ENCODE assay signal across 10 cellular contexts in the genomic region with DNA sequence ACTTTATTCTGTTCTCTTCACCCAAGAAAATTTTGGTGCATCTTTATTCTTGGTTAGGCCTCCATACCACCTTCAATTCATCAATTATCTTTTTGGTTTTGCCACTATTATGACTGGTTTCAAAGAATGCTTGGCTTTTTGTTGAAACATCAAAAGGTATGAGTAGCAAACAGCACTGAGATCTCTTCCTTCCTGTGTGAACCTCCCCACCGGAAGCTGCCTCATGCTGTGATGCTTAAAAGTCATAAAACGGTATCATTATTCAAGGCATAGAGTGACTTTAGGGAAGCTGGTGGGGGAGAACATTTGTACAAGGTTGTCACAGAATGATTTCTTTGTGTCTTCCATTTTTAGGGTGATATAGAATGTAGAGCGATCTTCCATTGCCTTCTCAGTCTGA.
A peak's percentile ranks its signal among the peaks of the same experiment; 100 is the strongest.
DNase-seq lines count a peak whose midpoint lies in the region; ATAC-seq and TF ChIP-seq lines count a peak whose summit lies in the region.
"Had no signal": no experiment of that assay in that cellular context is flagged by ENCODE, and none has a peak within 500 bp of the region (broad histone marks: within the 10 kb centered on the region; RNA-seq: fewer than 3 reads in every experiment).

No MANE protein-coding gene starts in this region.

- peaks cover 29% of the 10 kb centered on the region for H3K4me1 ChIP-seq in effector memory CD4-positive, alpha-beta T cell (ENCODE audit: control insufficient read depth, insufficient read depth, low read length, poor library complexity, severe bottlenecking)

- H3K27ac ChIP-seq in effector memory CD4-positive, alpha-beta T cell (ENCODE audit: insufficient read depth, low read length, poor library complexity, severe bottlenecking) = peak overlapping the region; percentile 49
- H3K27ac ChIP-seq in WERI-Rb-1 = no peak overlapping the region

- no peaks in the 10 kb centered on the region for H3K9me3 ChIP-seq in effector memory CD4-positive, alpha-beta T cell (ENCODE audit: control insufficient read depth, low read length)
- no peaks in the 10 kb centered on the region for H3K9me3 ChIP-seq in WERI-Rb-1 (ENCODE audit: severe bottlenecking)

- no peak overlapping the region for H3K4me3 ChIP-seq in effector memory CD4-positive, alpha-beta T cell (ENCODE audit: insufficient read depth, low read depth, low read length, poor library complexity, severe bottlenecking)
- H3K4me3 ChIP-seq in WERI-Rb-1 (ENCODE audit: low read depth, low read length) = no peak overlapping the region

- ATAC-seq in GM21619 (IDR thresholded peaks at IDR 0.05; ENCODE audit: unreplicated experiment) (no peak), SK-N-SH treated with all-trans-retinoic acid at 6 μM for 48 hours (no peak)

- DNase-seq in KG1 (lab: John Stamatoyannopoulos, UW) (peak; percentile 54), WERI-Rb-1 (no peak), SIG-M5 treated with dmso at 0.1 percent for 504 hours (lab: John Stamatoyannopoulos, UW; ENCODE audit: unreplicated experiment) (no peak)
- peak; percentile 53 to 67 for DNase-seq in activated CD4-positive, alpha-beta T cell treated with anti-CD3 and anti-CD28 coated beads, Interleukin-2, amount 50 U/mL, for 48 hours
- DNase-seq in effector memory CD4-positive, alpha-beta T cell = peak; percentile 38 to 61 (median 41)
- DNase-seq in stimulated activated CD8-positive, alpha-beta memory T cell treated with anti-CD3 and anti-CD28 coated beads, Interleukin-4, amount 100 ng/mL, for 4 hours (ENCODE audit: low read depth in 2 of 2, low spot score in 1 of 2) = peak; percentile 36 to 49
- DNase-seq: mesenchymal stem cell, NCI-H774 had no signal

- no peak for TF ChIP-seq CTCF in WERI-Rb-1 (IDR thresholded peaks at IDR 0.05; ENCODE audit: low read depth, low read length)

- no peaks in the 10 kb centered on the region for H3K36me3 ChIP-seq in effector memory CD4-positive, alpha-beta T cell (ENCODE audit: control insufficient read depth, insufficient read depth, low read length)
- H3K36me3 ChIP-seq in WERI-Rb-1 = no peaks in the 10 kb centered on the region

- H3K27me3 ChIP-seq in effector memory CD4-positive, alpha-beta T cell (replicated peaks; ENCODE audit: control insufficient read depth, insufficient read depth, low read length, poor library complexity, severe bottlenecking) = no peaks in the 10 kb centered on the region
- no peaks in the 10 kb centered on the region for H3K27me3 ChIP-seq in WERI-Rb-1 (ENCODE audit: insufficient read depth, low read depth, severe bottlenecking)

TF ChIP-seq in SK-N-SH treated with all-trans-retinoic acid at 6 μM for 48 hours, 23 proteins besides CTCF, POLR2A, EP300 and RAD21:
- TF ChIP-seq ZC3H10 (CRISPR knock-in tag; IDR thresholded peaks at IDR 0.05) = no peak
- no peak for TF ChIP-seq OSR1 (CRISPR knock-in tag; IDR thresholded peaks at IDR 0.05)
- TF ChIP-seq ARNTL (CRISPR knock-in tag; IDR thresholded peaks at IDR 0.05; ENCODE audit: borderline replicate concordance, low read depth) = no peak
- TF ChIP-seq, protein P1, sequence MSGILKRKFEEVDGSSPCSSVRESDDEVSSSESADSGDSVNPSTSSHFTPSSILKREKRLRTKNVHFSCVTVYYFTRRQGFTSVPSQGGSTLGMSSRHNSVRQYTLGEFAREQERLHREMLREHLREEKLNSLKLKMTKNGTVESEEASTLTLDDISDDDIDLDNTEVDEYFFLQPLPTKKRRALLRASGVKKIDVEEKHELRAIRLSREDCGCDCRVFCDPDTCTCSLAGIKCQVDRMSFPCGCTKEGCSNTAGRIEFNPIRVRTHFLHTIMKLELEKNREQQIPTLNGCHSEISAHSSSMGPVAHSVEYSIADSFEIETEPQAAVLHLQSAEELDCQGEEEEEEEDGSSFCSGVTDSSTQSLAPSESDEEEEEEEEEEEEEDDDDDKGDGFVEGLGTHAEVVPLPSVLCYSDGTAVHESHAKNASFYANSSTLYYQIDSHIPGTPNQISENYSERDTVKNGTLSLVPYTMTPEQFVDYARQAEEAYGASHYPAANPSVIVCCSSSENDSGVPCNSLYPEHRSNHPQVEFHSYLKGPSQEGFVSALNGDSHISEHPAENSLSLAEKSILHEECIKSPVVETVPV (CRISPR knock-in tag; IDR thresholded peaks at IDR 0.05) = no peak
- TF ChIP-seq, protein P2, sequence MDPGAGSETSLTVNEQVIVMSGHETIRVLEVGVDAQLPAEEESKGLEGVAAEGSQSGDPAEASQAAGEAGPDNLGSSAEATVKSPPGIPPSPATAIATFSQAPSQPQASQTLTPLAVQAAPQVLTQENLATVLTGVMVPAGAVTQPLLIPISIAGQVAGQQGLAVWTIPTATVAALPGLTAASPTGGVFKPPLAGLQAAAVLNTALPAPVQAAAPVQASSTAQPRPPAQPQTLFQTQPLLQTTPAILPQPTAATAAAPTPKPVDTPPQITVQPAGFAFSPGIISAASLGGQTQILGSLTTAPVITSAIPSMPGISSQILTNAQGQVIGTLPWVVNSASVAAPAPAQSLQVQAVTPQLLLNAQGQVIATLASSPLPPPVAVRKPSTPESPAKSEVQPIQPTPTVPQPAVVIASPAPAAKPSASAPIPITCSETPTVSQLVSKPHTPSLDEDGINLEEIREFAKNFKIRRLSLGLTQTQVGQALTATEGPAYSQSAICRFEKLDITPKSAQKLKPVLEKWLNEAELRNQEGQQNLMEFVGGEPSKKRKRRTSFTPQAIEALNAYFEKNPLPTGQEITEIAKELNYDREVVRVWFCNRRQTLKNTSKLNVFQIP (CRISPR knock-in tag; IDR thresholded peaks at IDR 0.05; ENCODE audit: borderline replicate concordance, low read depth) = no peak
- no peak for TF ChIP-seq CSDC2 (CRISPR knock-in tag; IDR thresholded peaks at IDR 0.05)
- no peak for TF ChIP-seq SNAI2 (CRISPR knock-in tag; IDR thresholded peaks at IDR 0.05)
- TF ChIP-seq, protein P3, sequence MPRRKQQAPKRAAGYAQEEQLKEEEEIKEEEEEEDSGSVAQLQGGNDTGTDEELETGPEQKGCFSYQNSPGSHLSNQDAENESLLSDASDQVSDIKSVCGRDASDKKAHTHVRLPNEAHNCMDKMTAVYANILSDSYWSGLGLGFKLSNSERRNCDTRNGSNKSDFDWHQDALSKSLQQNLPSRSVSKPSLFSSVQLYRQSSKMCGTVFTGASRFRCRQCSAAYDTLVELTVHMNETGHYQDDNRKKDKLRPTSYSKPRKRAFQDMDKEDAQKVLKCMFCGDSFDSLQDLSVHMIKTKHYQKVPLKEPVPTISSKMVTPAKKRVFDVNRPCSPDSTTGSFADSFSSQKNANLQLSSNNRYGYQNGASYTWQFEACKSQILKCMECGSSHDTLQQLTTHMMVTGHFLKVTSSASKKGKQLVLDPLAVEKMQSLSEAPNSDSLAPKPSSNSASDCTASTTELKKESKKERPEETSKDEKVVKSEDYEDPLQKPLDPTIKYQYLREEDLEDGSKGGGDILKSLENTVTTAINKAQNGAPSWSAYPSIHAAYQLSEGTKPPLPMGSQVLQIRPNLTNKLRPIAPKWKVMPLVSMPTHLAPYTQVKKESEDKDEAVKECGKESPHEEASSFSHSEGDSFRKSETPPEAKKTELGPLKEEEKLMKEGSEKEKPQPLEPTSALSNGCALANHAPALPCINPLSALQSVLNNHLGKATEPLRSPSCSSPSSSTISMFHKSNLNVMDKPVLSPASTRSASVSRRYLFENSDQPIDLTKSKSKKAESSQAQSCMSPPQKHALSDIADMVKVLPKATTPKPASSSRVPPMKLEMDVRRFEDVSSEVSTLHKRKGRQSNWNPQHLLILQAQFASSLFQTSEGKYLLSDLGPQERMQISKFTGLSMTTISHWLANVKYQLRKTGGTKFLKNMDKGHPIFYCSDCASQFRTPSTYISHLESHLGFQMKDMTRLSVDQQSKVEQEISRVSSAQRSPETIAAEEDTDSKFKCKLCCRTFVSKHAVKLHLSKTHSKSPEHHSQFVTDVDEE (CRISPR knock-in tag; IDR thresholded peaks at IDR 0.05) = no peak
- no peak for TF ChIP-seq ZFP30 (CRISPR knock-in tag; IDR thresholded peaks at IDR 0.05)
- TF ChIP-seq TCF4 (CRISPR knock-in tag; IDR thresholded peaks at IDR 0.05; ENCODE audit: borderline replicate concordance) = no peak

Comparison
In these comparisons a context has a peak if more than half of its experiments do, and no peak if none do; other contexts are left out.
1. DNase-seq: peak in KG1 (single experiment), activated CD4-positive, alpha-beta T cell treated with anti-CD3 and anti-CD28 coated beads, Interleukin-2, amount 50 U/mL, for 48 hours (2 of 2), effector memory CD4-positive, alpha-beta T cell (3 of 3) and stimulated activated CD8-positive, alpha-beta memory T cell treated with anti-CD3 and anti-CD28 coated beads, Interleukin-4, amount 100 ng/mL, for 4 hours (2 of 2); none in WERI-Rb-1 (single experiment) and SIG-M5 treated with dmso at 0.1 percent for 504 hours (single experiment).